19 cellular contexts compared by ENCODE assay signal in genomic region chr4:142222127-142222526, GRCh38.
A peak's percentile ranks its signal among the peaks of the same experiment; 100 is the strongest.
DNase-seq lines count a peak whose midpoint lies in the region; ATAC-seq, FAIRE-seq and TF ChIP-seq lines count a peak whose summit lies in the region.
"Had no signal": no experiment of that assay in that cellular context is flagged by ENCODE, and none has a peak within 500 bp of the region (broad histone marks: within the 10 kb centered on the region; RNA-seq: fewer than 3 reads in every experiment).

No MANE protein-coding gene starts in this region.

- no TSS peak for BruUV-seq in PC-3 (replicated peaks; lab: Mats Ljungman, UMichigan)

- no peak for TF ChIP-seq EP300 in A549 (IDR thresholded peaks at IDR 0.05)

- H3K4me1 ChIP-seq in A549 (peaks cover 8% of the 10 kb centered on the region; the same call in 1 of the 3 replicates), PC-3 (ENCODE audit: insufficient read depth, low read length) (no peaks in the 10 kb centered on the region)
- H3K4me1 ChIP-seq: HAP-1 had no signal

- no peak for DNase-seq in activated CD4-positive, CD25-positive, alpha-beta regulatory T cell treated with anti-CD3 and anti-CD28 coated beads, Interleukin-2, amount 50 U/mL, for 72 hours
- DNase-seq in A549 (ENCODE audit: low read depth in 1 of 2, low spot score in 1 of 2) (peak in 1 of 2 experiments; percentile 25), PC-3 (peak; percentile 65), bronchial epithelial cell (ENCODE audit: low read depth) (peak; percentile 57), RPMI8226 (no peak)
- DNase-seq: DMS79 treated with DMSO at 0.1 percent for 48 hours, NCI-H1436, NCI-H2081, NCI-H510A treated with DMSO at 0.1 percent for 48 hours, NCI-H82, Right ventricle myocardium superior had no signal

- no peak for FAIRE-seq in A549 (lab: Jason Lieb, UNC)
- FAIRE-seq in bronchial epithelial cell (lab: Jason Lieb, UNC): no peak
- FAIRE-seq: G401.6, GM18507, K562 had no signal

- TF ChIP-seq CTCF in A549 (IDR thresholded peaks at IDR 0.05) (no peak), PC-3 (conservative IDR thresholded peaks at IDR 0.05; ENCODE audit: low read depth, low read length) (no peak), bronchial epithelial cell (IDR thresholded peaks at IDR 0.05; ENCODE audit: insufficient read depth, low read length, severe bottlenecking) (no peak)

- no peak overlapping the region for H3K4me3 ChIP-seq in A549
- H3K4me3 ChIP-seq in PC-3 (ENCODE audit: low read length): no peak overlapping the region
- H3K4me3 ChIP-seq in bronchial epithelial cell (ENCODE audit: low read depth, low read length): no peak overlapping the region
- H3K4me3 ChIP-seq: HAP-1, K562 had no signal

- H3K36me3 ChIP-seq in PC-3 (ENCODE audit: low read depth, low read length) (no peaks in the 10 kb centered on the region), bronchial epithelial cell (ENCODE audit: control insufficient read depth, insufficient read depth, low read length) (no peaks in the 10 kb centered on the region)
- H3K36me3 ChIP-seq: HAP-1 had no signal

- H3K9me2 ChIP-seq in PC-3 (replicated peaks; ENCODE audit: low read length): no peaks in the 10 kb centered on the region

- H3K27me3 ChIP-seq in PC-3 (ENCODE audit: low read length): no peaks in the 10 kb centered on the region
- no peaks in the 10 kb centered on the region for H3K27me3 ChIP-seq in bronchial epithelial cell (ENCODE audit: control insufficient read depth, insufficient read depth, low read length)

- no peak overlapping the region for H3K9ac ChIP-seq in PC-3 (ENCODE audit: low read length)

- no peaks in the 10 kb centered on the region for H4K20me1 ChIP-seq in PC-3 (ENCODE audit: low read length)

- POLR2A ChIA-PET in A549 (lab: Yijun Ruan, JAX): no interaction called here
- POLR2A ChIA-PET in PC-3 (lab: Charles Lee; ENCODE audit: unreplicated experiment): no interaction called here

- peak; percentile 51 to 63 for ATAC-seq in activated CD4-positive, CD25-positive, alpha-beta regulatory T cell treated with anti-CD3 and anti-CD28 coated beads, Interleukin-2, amount 50 U/mL, for 24 hours
- ATAC-seq in A549 (peak in 1 of 2 experiments; percentile 58; a peak in 2 of 6 replicates), PC-3 (peak; percentile 38), HG02973 (IDR thresholded peaks at IDR 0.05; ENCODE audit: unreplicated experiment) (no peak), HG02678 (IDR thresholded peaks at IDR 0.05; ENCODE audit: unreplicated experiment) (no peak)
- ATAC-seq: K562 had no signal

- H3K4me2 ChIP-seq in A549: peak overlapping the region; percentile 18; the same call in 1 of the 3 replicates
- H3K4me2 ChIP-seq in PC-3 (ENCODE audit: low read length): no peak overlapping the region

- TF ChIP-seq RAD21 in A549 (conservative IDR thresholded peaks at IDR 0.05 in 1 of 2, IDR thresholded peaks at IDR 0.05 in 1 of 2): no peak

- H3K27ac ChIP-seq in A549: peak overlapping the region; percentile 5 to 65; a peak in 2 of 6 replicates
- no peak overlapping the region for H3K27ac ChIP-seq in PC-3 (ENCODE audit: low read length)
- H3K27ac ChIP-seq: 22Rv1 had no signal

- no peaks in the 10 kb centered on the region for H3K79me2 ChIP-seq in PC-3 (ENCODE audit: low read length)

- no peak overlapping the region for H2AFZ ChIP-seq in PC-3 (ENCODE audit: low read length)

- TF ChIP-seq POLR2A in A549 (IDR thresholded peaks at IDR 0.05; ENCODE audit: low read length): no peak

- H3F3A ChIP-seq in PC-3 (ENCODE audit: low read length, unreplicated experiment): no peaks in the 10 kb centered on the region

- intact Hi-C loops in PC-3 (cut with micrococcal nuclease): no loop called here

- H3K9me3 ChIP-seq in A549 (no peaks in the 10 kb centered on the region), PC-3 (ENCODE audit: low read length) (no peaks in the 10 kb centered on the region)
- H3K9me3 ChIP-seq: HAP-1 had no signal

- CTCF ChIA-PET in A549 (lab: Yijun Ruan, JAX) (no interaction called here), PC-3 (lab: Charles Lee) (no interaction called here)

TF ChIP-seq in A549, 52 proteins besides CTCF, POLR2A, EP300 and RAD21:
- TF ChIP-seq HOXA7 (CRISPR knock-in tag; IDR thresholded peaks at IDR 0.05): no peak
- no peak for TF ChIP-seq MYC (IDR thresholded peaks at IDR 0.05; ENCODE audit: borderline replicate concordance, low read length)
- no peak for TF ChIP-seq TFCP2L1 (CRISPR knock-in tag; IDR thresholded peaks at IDR 0.05)
- no peak for TF ChIP-seq SREBF2 (IDR thresholded peaks at IDR 0.05)
- no peak for TF ChIP-seq TP53 (CRISPR knock-in tag; IDR thresholded peaks at IDR 0.05)
- TF ChIP-seq ATOH8 (CRISPR knock-in tag; IDR thresholded peaks at IDR 0.05; ENCODE audit: low read depth): no peak
- TF ChIP-seq CHD4 (IDR thresholded peaks at IDR 0.05; ENCODE audit: borderline replicate concordance): no peak
- no peak for TF ChIP-seq CEBPB (IDR thresholded peaks at IDR 0.05)
- no peak for TF ChIP-seq SMC3 (IDR thresholded peaks at IDR 0.05)
- TF ChIP-seq KDM1A (IDR thresholded peaks at IDR 0.05; ENCODE audit: low read depth): no peak

Comparison
In these comparisons a context has a peak if more than half of its experiments do, and no peak if none do; other contexts are left out.
1. ATAC-seq: peak in activated CD4-positive, CD25-positive, alpha-beta regulatory T cell treated with anti-CD3 and anti-CD28 coated beads, Interleukin-2, amount 50 U/mL, for 24 hours (2 of 2) and PC-3 (single experiment); none in HG02973 (single experiment) and HG02678 (single experiment).
2. DNase-seq: peak in PC-3 (single experiment) and bronchial epithelial cell (single experiment); none in activated CD4-positive, CD25-positive, alpha-beta regulatory T cell treated with anti-CD3 and anti-CD28 coated beads, Interleukin-2, amount 50 U/mL, for 72 hours (single experiment) and RPMI8226 (single experiment).